In genomic region chr5:470961-471749, GRCh38 we compare ENCODE assay signal across 9 cellular contexts. TPM values are rescaled to one million over a fixed set of nuclear protein-coding genes. Genes with fewer than 3 reads are reported as not detected.
DNase-seq lines count a peak whose midpoint lies in the region; ATAC-seq and TF ChIP-seq lines count a peak whose summit lies in the region.
"Had no signal": no experiment of that assay in that cellular context is flagged by ENCODE, and none has a peak within 500 bp of the region (broad histone marks: within the 10 kb centered on the region; RNA-seq: fewer than 3 reads in every experiment).

No MANE protein-coding gene starts in this region.

- H3K4me1 ChIP-seq in RWPE2 (ENCODE audit: insufficient read depth, poor library complexity, severe bottlenecking) (no peaks in the 10 kb centered on the region), skeletal muscle tissue (ENCODE audit: control insufficient read depth in 3 of 3, insufficient read depth in 3 of 3, low read length in 3 of 3) (peaks cover 21 to 36% (median 21%) of the 10 kb centered on the region in 3 donors)

- H3K4me1 Mint-ChIP-seq in glutamatergic neuron (ENCODE audit: low read depth, unreplicated experiment), result no peaks in the 10 kb centered on the region

- H3K9me3 Mint-ChIP-seq in glutamatergic neuron (ENCODE audit: unreplicated experiment), result peaks cover 4% of the 10 kb centered on the region

- H3K36me3 Mint-ChIP-seq in glutamatergic neuron (ENCODE audit: unreplicated experiment), result no peaks in the 10 kb centered on the region

- H3K9ac ChIP-seq in skeletal muscle tissue (ENCODE audit: low read depth in 1 of 3, low read length in 3 of 3), result peak overlapping the region in 1 of 3 donors; percentile 33

- H3K27ac Mint-ChIP-seq in glutamatergic neuron (ENCODE audit: unreplicated experiment), result no peak overlapping the region

- ATAC-seq in RWPE2 (ENCODE audit: low read depth) (no peak), HG02973 (IDR thresholded peaks at IDR 0.05; ENCODE audit: unreplicated experiment) (no peak)

- H3K36me3 ChIP-seq in RWPE2 (ENCODE audit: low read depth) (peaks cover 16% of the 10 kb centered on the region), skeletal muscle tissue (ENCODE audit: control insufficient read depth in 3 of 3, insufficient read depth in 3 of 3, low read length in 3 of 3) (peaks cover 12 to 21% (median 17%) of the 10 kb centered on the region in 3 donors)
- H3K36me3 ChIP-seq: cardiac muscle cell had no signal

- H3K27ac ChIP-seq in RWPE2 (ENCODE audit: poor library complexity, severe bottlenecking) (no peak overlapping the region), skeletal muscle tissue (ENCODE audit: low read depth, low read length) (no peak overlapping the region)
- H3K27ac ChIP-seq: cardiac muscle cell had no signal

- H3K4me3 ChIP-seq in RWPE2 (ENCODE audit: severe bottlenecking), result peak overlapping the region; percentile 81
- H3K4me3 ChIP-seq in skeletal muscle tissue (ENCODE audit: low read length in 3 of 3), result peak overlapping the region in 2 of 3 donors; percentile 66 to 81

- H3K9me3 ChIP-seq in RWPE2 (ENCODE audit: severe bottlenecking), result no peaks in the 10 kb centered on the region
- no peaks in the 10 kb centered on the region for H3K9me3 ChIP-seq in skeletal muscle tissue (ENCODE audit: control insufficient read depth in 3 of 3, low read length in 3 of 3)

- peaks cover 10% of the 10 kb centered on the region for H3K27me3 ChIP-seq in RWPE2 (ENCODE audit: insufficient read depth, poor library complexity, severe bottlenecking)
- H3K27me3 ChIP-seq in skeletal muscle tissue (ENCODE audit: control insufficient read depth in 3 of 3, insufficient read depth in 3 of 3, low read length in 3 of 3), result peaks cover 14 to 16% (median 15%) of the 10 kb centered on the region in 3 donors

- DNase-seq in NCI-H748 (lab: John Stamatoyannopoulos, UW; ENCODE audit: unreplicated experiment) (peak; percentile 46), NCI-H748 treated with DMSO at 0.1 percent for 48 hours (lab: John Stamatoyannopoulos, UW) (no peak), RWPE2 (ENCODE audit: low spot score) (peak; percentile 62), glutamatergic neuron (peak; percentile 15), HuH-7 (ENCODE audit: low spot score) (no peak), putamen (ENCODE audit: low spot score) (no peak)

- TF ChIP-seq CTCF in RWPE2 (IDR thresholded peaks at IDR 0.05; ENCODE audit: poor library complexity, severe bottlenecking) (no peak), glutamatergic neuron (IDR thresholded peaks at IDR 0.05; ENCODE audit: partially characterized antibody, unreplicated experiment) (no peak)

- peaks cover 9% of the 10 kb centered on the region for H3K27me3 Mint-ChIP-seq in glutamatergic neuron (ENCODE audit: unreplicated experiment)

- H3K4me3 Mint-ChIP-seq in glutamatergic neuron (ENCODE audit: unreplicated experiment), result peak overlapping the region; percentile 22

RNA-seq across cellular contexts. Expression of gene EXOC3, which starts 28.2 kb away (rescaled TPM):
- 55.4 TPM for total RNA-seq in glutamatergic neuron (ENCODE audit: unreplicated experiment)
- total RNA-seq in skeletal muscle tissue, result 29.2 TPM

RNA-seq across cellular contexts. Expression of gene SLC9A3, which starts 53.1 kb away (rescaled TPM):
- total RNA-seq in glutamatergic neuron (ENCODE audit: unreplicated experiment) (1.1 TPM), skeletal muscle tissue (1.6 TPM)

Comparison
In these comparisons a context has a peak if more than half of its experiments do, and no peak if none do; other contexts are left out.
1. DNase-seq: peak in NCI-H748 (single experiment), RWPE2 (single experiment) and glutamatergic neuron (single experiment); none in NCI-H748 treated with DMSO at 0.1 percent for 48 hours (single experiment), HuH-7 (single experiment) and putamen (single experiment).